Comparison of ENCODE assay signal across 36 cellular contexts in genomic region chr10:71461457-71461856, GRCh38.
"Had no signal": no experiment of that assay in that cellular context is flagged by ENCODE, and none has a peak within 500 bp of the region (broad histone marks: within the 10 kb centered on the region; RNA-seq: fewer than 3 reads in every experiment).

No MANE protein-coding gene starts in this region.

- H3K4me1 Mint-ChIP-seq: activated naive CD4-positive, alpha-beta T cell treated with anti-CD3 and anti-CD28 coated beads, Interleukin-2, amount 10 ng/mL, durations not matched to agents 7 days and 5 days; activated naive CD4-positive, alpha-beta T cell treated with anti-CD3 and anti-CD28 coated beads, Interleukin-2, amount 50 U/mL, for 24 hours; activated naive CD8-positive, alpha-beta T cell treated with anti-CD3 and anti-CD28 coated beads for 36 hours; activated naive CD8-positive, alpha-beta T cell treated with anti-CD3 and anti-CD28 coated beads, Interleukin-2, amount 10 ng/mL, durations not matched to agents 7 days and 5 days; activated naive CD8-positive, alpha-beta T cell treated with anti-CD3 and anti-CD28 coated beads, Interleukin-2, amount 50 U/mL, for 24 hours; activated T-helper 17 cell treated with anti-CD3 and anti-CD28 coated beads, Interleukin-2, amount 50 U/mL, for 72 hours; brain; central memory CD8-positive, alpha-beta T cell had no signal

- H3K9me3 ChIP-seq: adrenal gland, ascending aorta, body of pancreas, breast epithelium had no signal

- ATAC-seq: activated naive CD4-positive, alpha-beta T cell treated with anti-CD3 and anti-CD28 coated beads, Interleukin-2, amount 50 U/mL, for 72 hours; activated naive CD8-positive, alpha-beta T cell treated with anti-CD3 and anti-CD28 coated beads, Interleukin-2, amount 50 U/mL, for 24 hours; activated T-cell treated with anti-CD3 and anti-CD28 coated beads, Interleukin-2, amount 50 U/mL, for 4 hours; activated T-cell treated with anti-CD3 and anti-CD28 coated beads, Interleukin-2, amount 50 U/mL, for 72 hours; activated T-helper 17 cell treated with anti-CD3 and anti-CD28 coated beads, Interleukin-2, amount 50 U/mL, for 72 hours; body of pancreas had no signal

- H3K27me3 Mint-ChIP-seq: activated naive CD4-positive, alpha-beta T cell treated with anti-CD3 and anti-CD28 coated beads, Interleukin-2, amount 50 U/mL, for 24 hours; activated naive CD8-positive, alpha-beta T cell; activated naive CD8-positive, alpha-beta T cell treated with anti-CD3 and anti-CD28 coated beads for 36 hours; activated T-cell treated with anti-CD3 and anti-CD28 coated beads, Interleukin-2, amount 50 U/mL, for 24 hours had no signal

- H3K4me3 ChIP-seq: adrenal gland, ascending aorta, body of pancreas, breast epithelium, cardiac muscle cell had no signal

- H3K27ac Mint-ChIP-seq: activated naive CD4-positive, alpha-beta T cell treated with anti-CD3 and anti-CD28 coated beads for 36 hours; activated naive CD4-positive, alpha-beta T cell treated with anti-CD3 and anti-CD28 coated beads, Interleukin-2, amount 10 ng/mL, durations not matched to agents 7 days and 5 days; activated naive CD4-positive, alpha-beta T cell treated with anti-CD3 and anti-CD28 coated beads, Interleukin-2, amount 50 U/mL, for 24 hours; activated naive CD4-positive, alpha-beta T cell treated with anti-CD3 and anti-CD28 coated beads, Interleukin-2, amount 50 U/mL, for 72 hours; activated naive CD8-positive, alpha-beta T cell; activated naive CD8-positive, alpha-beta T cell treated with anti-CD3 and anti-CD28 coated beads for 36 hours; activated naive CD8-positive, alpha-beta T cell treated with anti-CD3 and anti-CD28 coated beads, Interleukin-2, amount 10 ng/mL, durations not matched to agents 7 days and 5 days; activated naive CD8-positive, alpha-beta T cell treated with anti-CD3 and anti-CD28 coated beads, Interleukin-2, amount 50 U/mL, for 24 hours; activated T-cell treated with anti-CD3 and anti-CD28 coated beads, Interleukin-2, amount 50 U/mL, for 24 hours; activated T-cell treated with anti-CD3 and anti-CD28 coated beads, Interleukin-2, amount 50 U/mL, for 72 hours; activated T-helper 1 cell treated with anti-CD3 and anti-CD28 coated beads, Interleukin-12 subunit alpha, Interleukin-12 subunit beta, Interleukin-2, Interleukin-4 antibody, amounts not matched to agents 30 ng/mL and 10 ng/mL and 1 ng/mL, durations not matched to agents 14 hours and 24 hours and 36 hours; activated T-helper 17 cell treated with anti-CD3 and anti-CD28 coated beads, Interleukin-2, amount 50 U/mL, for 72 hours; activated T-helper 2 cell treated with anti-CD3 and anti-CD28 coated beads, Interferon-gamma antibody, Interleukin-2, Interleukin-4, amounts not matched to agents 10 μg/mL and 5 μg/mL and 100 μg/mL, durations not matched to agents 14 hours and 24 hours and 36 hours had no signal

- H3K27ac ChIP-seq: adrenal gland, ascending aorta, body of pancreas, brain microvascular endothelial cell, breast epithelium, cardiac muscle cell had no signal

- H3K27me3 ChIP-seq: adrenal gland, ascending aorta, body of pancreas, breast epithelium, cardiac muscle cell had no signal

- H3K4me3 Mint-ChIP-seq: activated naive CD4-positive, alpha-beta T cell treated with anti-CD3 and anti-CD28 coated beads for 36 hours; activated naive CD4-positive, alpha-beta T cell treated with anti-CD3 and anti-CD28 coated beads, Interleukin-2, amount 10 ng/mL, durations not matched to agents 7 days and 5 days; activated naive CD4-positive, alpha-beta T cell treated with anti-CD3 and anti-CD28 coated beads, Interleukin-2, amount 50 U/mL, for 24 hours; activated naive CD8-positive, alpha-beta T cell; activated naive CD8-positive, alpha-beta T cell treated with anti-CD3 and anti-CD28 coated beads for 36 hours; activated naive CD8-positive, alpha-beta T cell treated with anti-CD3 and anti-CD28 coated beads, Interleukin-2, amount 10 ng/mL, durations not matched to agents 7 days and 5 days; activated naive CD8-positive, alpha-beta T cell treated with anti-CD3 and anti-CD28 coated beads, Interleukin-2, amount 50 U/mL, for 24 hours; activated T-cell treated with anti-CD3 and anti-CD28 coated beads, Interleukin-2, amount 50 U/mL, for 24 hours; activated T-cell treated with anti-CD3 and anti-CD28 coated beads, Interleukin-2, amount 50 U/mL, for 4 hours; activated T-cell treated with anti-CD3 and anti-CD28 coated beads, Interleukin-2, amount 50 U/mL, for 72 hours; activated T-helper 1 cell treated with anti-CD3 and anti-CD28 coated beads, Interleukin-12 subunit alpha, Interleukin-12 subunit beta, Interleukin-2, Interleukin-4 antibody, amounts not matched to agents 30 ng/mL and 10 ng/mL and 1 ng/mL, durations not matched to agents 14 hours and 24 hours and 36 hours; activated T-helper 17 cell treated with anti-CD3 and anti-CD28 coated beads, Interleukin-2, amount 50 U/mL, for 72 hours; brain; central memory CD8-positive, alpha-beta T cell had no signal

- H3K36me3 Mint-ChIP-seq: activated naive CD4-positive, alpha-beta T cell treated with anti-CD3 and anti-CD28 coated beads, Interleukin-2, amount 10 ng/mL, durations not matched to agents 7 days and 5 days; activated naive CD4-positive, alpha-beta T cell treated with anti-CD3 and anti-CD28 coated beads, Interleukin-2, amount 50 U/mL, for 24 hours; activated naive CD4-positive, alpha-beta T cell treated with anti-CD3 and anti-CD28 coated beads, Interleukin-2, amount 50 U/mL, for 72 hours; activated naive CD8-positive, alpha-beta T cell; activated naive CD8-positive, alpha-beta T cell treated with anti-CD3 and anti-CD28 coated beads for 36 hours; activated naive CD8-positive, alpha-beta T cell treated with anti-CD3 and anti-CD28 coated beads, Interleukin-2, amount 10 ng/mL, durations not matched to agents 7 days and 5 days; brain had no signal

- DNase-seq: activated effector memory CD4-positive, alpha-beta T cell treated with anti-CD3 and anti-CD28 coated beads, Interleukin-2, amount 50 U/mL, for 16 hours; activated effector memory CD4-positive, alpha-beta T cell treated with Interleukin-2 at 50 U/mL for 16 hours; activated gamma-delta T cell; activated gamma-delta T cell treated with Interleukin-2 at 50 U/mL for 16 hours; activated naive CD4-positive, alpha-beta T cell; activated naive CD4-positive, alpha-beta T cell treated with anti-CD3 and anti-CD28 coated beads for 36 hours; activated naive CD4-positive, alpha-beta T cell treated with anti-CD3 and anti-CD28 coated beads, Interleukin-2, amount 10 ng/mL, durations not matched to agents 7 days and 5 days; activated naive CD4-positive, alpha-beta T cell treated with anti-CD3 and anti-CD28 coated beads, Interleukin-2, amount 50 U/mL, for 16 hours; activated naive CD4-positive, alpha-beta T cell treated with Interleukin-2 at 50 U/mL for 16 hours; activated naive CD8-positive, alpha-beta T cell treated with anti-CD3 and anti-CD28 coated beads for 36 hours; activated naive CD8-positive, alpha-beta T cell treated with anti-CD3 and anti-CD28 coated beads, Interleukin-2, amount 10 ng/mL, durations not matched to agents 7 days and 5 days; activated naive CD8-positive, alpha-beta T cell treated with anti-CD3 and anti-CD28 coated beads, Interleukin-2, amount 50 U/mL, for 24 hours; activated T-cell treated with anti-CD3 and anti-CD28 coated beads, Interleukin-2, amount 50 U/mL, for 1 hour; activated T-cell treated with anti-CD3 and anti-CD28 coated beads, Interleukin-2, amount 50 U/mL, for 24 hours; activated T-cell treated with anti-CD3 and anti-CD28 coated beads, Interleukin-2, amount 50 U/mL, for 4 hours; activated T-cell treated with anti-CD3 and anti-CD28 coated beads, Interleukin-2, amount 50 U/mL, for 48 hours; activated T-cell treated with anti-CD3 and anti-CD28 coated beads, Interleukin-2, amount 50 U/mL, for 72 hours; adrenal gland; amniotic stem cell; amygdala; anterior cingulate cortex; aorta; body of pancreas; brain microvascular endothelial cell; central memory CD4-positive, alpha-beta T cell had no signal

- H3K4me1 ChIP-seq: adrenal gland, ascending aorta, breast epithelium had no signal

- H3K36me3 ChIP-seq: adrenal gland, ascending aorta, brain microvascular endothelial cell, breast epithelium, cardiac muscle cell had no signal

- H3K9me3 Mint-ChIP-seq: activated naive CD4-positive, alpha-beta T cell treated with anti-CD3 and anti-CD28 coated beads for 36 hours; activated naive CD4-positive, alpha-beta T cell treated with anti-CD3 and anti-CD28 coated beads, Interleukin-2, amount 10 ng/mL, durations not matched to agents 7 days and 5 days; activated naive CD4-positive, alpha-beta T cell treated with anti-CD3 and anti-CD28 coated beads, Interleukin-2, amount 50 U/mL, for 24 hours; activated naive CD4-positive, alpha-beta T cell treated with anti-CD3 and anti-CD28 coated beads, Interleukin-2, amount 50 U/mL, for 72 hours; activated naive CD8-positive, alpha-beta T cell treated with anti-CD3 and anti-CD28 coated beads for 36 hours; activated naive CD8-positive, alpha-beta T cell treated with anti-CD3 and anti-CD28 coated beads, Interleukin-2, amount 10 ng/mL, durations not matched to agents 7 days and 5 days; activated naive CD8-positive, alpha-beta T cell treated with anti-CD3 and anti-CD28 coated beads, Interleukin-2, amount 50 U/mL, for 24 hours; activated T-cell treated with anti-CD3 and anti-CD28 coated beads, Interleukin-2, amount 50 U/mL, for 24 hours; activated T-cell treated with anti-CD3 and anti-CD28 coated beads, Interleukin-2, amount 50 U/mL, for 4 hours; activated T-cell treated with anti-CD3 and anti-CD28 coated beads, Interleukin-2, amount 50 U/mL, for 72 hours; activated T-helper 1 cell treated with anti-CD3 and anti-CD28 coated beads, Interleukin-12 subunit alpha, Interleukin-12 subunit beta, Interleukin-2, Interleukin-4 antibody, amounts not matched to agents 30 ng/mL and 10 ng/mL and 1 ng/mL, durations not matched to agents 14 hours and 24 hours and 36 hours; activated T-helper 17 cell treated with anti-CD3 and anti-CD28 coated beads, Interleukin-2, amount 50 U/mL, for 72 hours; activated T-helper 2 cell treated with anti-CD3 and anti-CD28 coated beads, Interferon-gamma antibody, Interleukin-2, Interleukin-4, amounts not matched to agents 10 μg/mL and 5 μg/mL and 100 μg/mL, durations not matched to agents 14 hours and 24 hours and 36 hours; brain; central memory CD8-positive, alpha-beta T cell had no signal
